ENCODE assay signal across 8 cellular contexts in the genomic region with DNA sequence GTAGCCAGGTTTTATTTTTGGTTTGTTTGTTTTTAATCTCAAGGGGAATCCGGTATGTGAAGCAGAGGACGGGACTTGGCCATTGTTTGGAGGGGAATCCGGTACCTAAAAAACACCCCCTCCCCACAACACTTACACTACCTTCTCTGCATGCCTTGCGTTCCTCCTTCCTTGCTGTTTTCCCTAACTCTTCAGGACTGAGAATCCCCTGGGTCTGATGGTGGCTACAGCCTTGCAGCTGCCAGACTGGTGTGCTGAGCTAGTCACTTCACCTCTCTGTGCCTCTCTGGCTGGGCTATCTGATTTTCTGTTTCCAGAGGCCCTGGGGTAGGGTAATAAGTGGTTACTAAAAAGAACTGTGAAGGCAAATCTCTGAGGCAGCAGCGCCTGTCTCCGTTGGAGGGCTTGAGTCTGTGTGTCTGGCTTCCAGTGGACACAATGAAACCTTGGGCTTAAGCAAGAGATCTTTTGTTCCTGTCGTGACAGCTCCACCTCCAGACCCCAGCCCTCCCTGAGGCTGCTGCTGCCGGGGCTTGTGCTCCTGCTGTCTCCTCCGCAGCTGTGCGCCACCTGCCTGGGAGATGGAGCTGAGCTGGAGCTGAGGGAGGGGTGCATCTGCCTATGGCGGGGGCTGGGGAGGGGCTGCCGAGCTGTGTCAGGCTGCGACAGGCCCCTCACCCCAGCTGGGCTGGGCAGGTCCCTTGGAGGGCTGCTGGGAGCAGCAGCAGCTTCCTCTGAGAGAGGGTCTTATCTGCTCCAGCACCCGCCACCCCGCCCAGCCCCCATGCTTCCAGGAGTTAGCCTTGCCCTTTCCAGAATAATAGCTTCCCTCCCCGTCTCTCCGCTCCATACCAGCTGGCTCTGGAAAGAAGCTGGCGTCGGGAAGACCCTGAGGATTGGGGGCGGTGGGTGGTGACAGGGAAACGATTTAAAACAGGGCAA.
DNase-seq lines count a peak whose midpoint lies in the region; ATAC-seq, FAIRE-seq and TF ChIP-seq lines count a peak whose summit lies in the region.

No MANE protein-coding gene starts in this region.

- TF ChIP-seq CTCF in keratinocyte (optimal IDR thresholded peaks at IDR 0.05 in 1 of 3, IDR thresholded peaks at IDR 0.05 in 1 of 3, conservative IDR thresholded peaks at IDR 0.05 in 1 of 3; ENCODE audit: extremely low read depth in 1 of 3, insufficient read depth in 2 of 3, low read length in 3 of 3), result peak in 1 of 3 experiments; percentile 18
- TF ChIP-seq CTCF in type B pancreatic cell (conservative IDR thresholded peaks at IDR 0.05), result no peak
- TF ChIP-seq CTCF in upper lobe of right lung (IDR thresholded peaks at IDR 0.05), result no peak

- no peaks in the 10 kb centered on the region for H3K36me3 ChIP-seq in CD8-positive, alpha-beta memory T cell (ENCODE audit: insufficient read depth, low read length)
- H3K36me3 ChIP-seq in keratinocyte (ENCODE audit: control insufficient read depth in 2 of 2, extremely low read depth in 1 of 2, insufficient read depth in 2 of 2, low read length in 2 of 2), result no peaks in the 10 kb centered on the region
- no peaks in the 10 kb centered on the region for H3K36me3 ChIP-seq in upper lobe of right lung

- H3K4me1 ChIP-seq in CD8-positive, alpha-beta memory T cell (ENCODE audit: insufficient read depth, low read length), result peaks cover 11% of the 10 kb centered on the region
- no peaks in the 10 kb centered on the region for H3K4me1 ChIP-seq in keratinocyte (ENCODE audit: control insufficient read depth, extremely low read depth, insufficient read depth, low read length)
- H3K4me1 ChIP-seq in upper lobe of right lung, result peaks cover 5% of the 10 kb centered on the region

- no peak for FAIRE-seq in keratinocyte (lab: Jason Lieb, UNC)

- H3K9me3 ChIP-seq in CD8-positive, alpha-beta memory T cell (ENCODE audit: low read length), result no peaks in the 10 kb centered on the region
- H3K9me3 ChIP-seq in keratinocyte (ENCODE audit: control insufficient read depth, low read depth, low read length) (no peaks in the 10 kb centered on the region), upper lobe of right lung (no peaks in the 10 kb centered on the region)

- no peak overlapping the region for H3K27ac ChIP-seq in CD8-positive, alpha-beta memory T cell (ENCODE audit: low read depth, low read length)
- peak overlapping the region; percentile 61 for H3K27ac ChIP-seq in angular gyrus (ENCODE audit: low read depth, low read length)
- no peak overlapping the region for H3K27ac ChIP-seq in keratinocyte (ENCODE audit: control insufficient read depth, insufficient read depth, low read length)
- no peak overlapping the region for H3K27ac ChIP-seq in upper lobe of right lung

- peak overlapping the region; percentile 68 for H3K4me2 ChIP-seq in keratinocyte (ENCODE audit: control insufficient read depth, extremely low read depth, insufficient read depth, low read depth, low read length)

- H3K27ac Mint-ChIP-seq in CD8-positive, alpha-beta memory T cell, result peak overlapping the region in 5 of 8 donors; percentile 64 to 83 (median 77)
- peak overlapping the region; percentile 15 for H3K27ac Mint-ChIP-seq in type B pancreatic cell

- H3K27me3 ChIP-seq in CD8-positive, alpha-beta memory T cell (ENCODE audit: insufficient read depth, low read length, poor library complexity, severe bottlenecking), result no peaks in the 10 kb centered on the region
- H3K27me3 ChIP-seq in keratinocyte (ENCODE audit: control insufficient read depth, extremely low read depth, insufficient read depth, low read length), result peaks cover 18% of the 10 kb centered on the region
- H3K27me3 ChIP-seq in upper lobe of right lung, result peaks cover 34% of the 10 kb centered on the region

- H3K27me3 Mint-ChIP-seq in CD8-positive, alpha-beta memory T cell, result peaks cover 5 to 8% of the 10 kb centered on the region in 2 donors
- peaks cover 57% of the 10 kb centered on the region for H3K27me3 Mint-ChIP-seq in type B pancreatic cell

- no peaks in the 10 kb centered on the region for H3K79me2 ChIP-seq in keratinocyte (ENCODE audit: control insufficient read depth, insufficient read depth, low read length)

- no peaks in the 10 kb centered on the region for H3K9me3 Mint-ChIP-seq in CD8-positive, alpha-beta memory T cell
- peaks cover 3% of the 10 kb centered on the region for H3K9me3 Mint-ChIP-seq in type B pancreatic cell

- peak overlapping the region; percentile 27 for H3K4me3 ChIP-seq in CD8-positive, alpha-beta memory T cell (ENCODE audit: low read length)
- no peak overlapping the region for H3K4me3 ChIP-seq in keratinocyte (ENCODE audit: control insufficient read depth in 2 of 3, extremely low read depth in 1 of 3, insufficient read depth in 2 of 3, low read depth in 1 of 3, low read length in 3 of 3)
- no peak overlapping the region for H3K4me3 ChIP-seq in upper lobe of right lung

- CTCF ChIA-PET in CD8-positive, alpha-beta memory T cell (lab: Charles Lee), result interaction anchor here (0.5 to 4.2 kb wide), 32 partner anchors 10 to 354 kb away, joined by 3 to 37 read pairs (median 6); partner anchors contain the start of gene CCDC167

- POLR2A ChIA-PET in CD8-positive, alpha-beta memory T cell (lab: Charles Lee), result interaction anchor here (1.0 to 1.5 kb wide), 2 partner anchors 30 to 49 kb away, joined by 4 to 7 read pairs; no protein-coding TSS in a partner anchor

- no peaks in the 10 kb centered on the region for H4K20me1 ChIP-seq in keratinocyte (ENCODE audit: control insufficient read depth, extremely low read depth, insufficient read depth, low read length)

- H2AFZ ChIP-seq in keratinocyte (ENCODE audit: control insufficient read depth, low read length), result no peak overlapping the region

- dilution Hi-C loops in keratinocyte (cut with MboI; ENCODE audit: extremely low pct_ligation_motif_present, low sequenced_read_pairs), result no loop called here

- no peaks in the 10 kb centered on the region for H3K9me1 ChIP-seq in keratinocyte (ENCODE audit: control insufficient read depth, extremely low read depth, insufficient read depth, low read length)

- H3K4me1 Mint-ChIP-seq in CD8-positive, alpha-beta memory T cell, result peaks cover 5 to 13% (median 6%) of the 10 kb centered on the region in 3 donors
- peaks cover 48% of the 10 kb centered on the region for H3K4me1 Mint-ChIP-seq in type B pancreatic cell (ENCODE audit: unreplicated experiment)

- no peak overlapping the region for H3K9ac ChIP-seq in keratinocyte (ENCODE audit: control insufficient read depth, extremely low read depth, insufficient read depth, low read length)

- H3K4me3 Mint-ChIP-seq in CD8-positive, alpha-beta memory T cell, result peak overlapping the region in 6 of 7 donors; percentile 33 to 86 (median 64)
- H3K4me3 Mint-ChIP-seq in type B pancreatic cell, result peak overlapping the region; percentile 85

- no peak for DNase-seq in CD8-positive, alpha-beta memory T cell
- peak; percentile 51 for DNase-seq in NCI-H128 (lab: John Stamatoyannopoulos, UW; ENCODE audit: unreplicated experiment)
- no peak for DNase-seq in keratinocyte (ENCODE audit: low read depth, low spot score)
- peak; percentile 77 for DNase-seq in type B pancreatic cell (ENCODE audit: extremely low spot score, unreplicated experiment)
- no peak for DNase-seq in upper lobe of right lung
- DNase-seq in activated CD4-positive, alpha-beta T cell treated with anti-CD3 and anti-CD28 coated beads for 4 hours, result no peak

- intact Hi-C loops in upper lobe of right lung (cut with DNase I), result no loop called here

- H3K36me3 Mint-ChIP-seq in CD8-positive, alpha-beta memory T cell, result no peaks in the 10 kb centered on the region
- no peaks in the 10 kb centered on the region for H3K36me3 Mint-ChIP-seq in type B pancreatic cell

- no peak for ATAC-seq in upper lobe of right lung
- no peak for ATAC-seq in GM18858 (IDR thresholded peaks at IDR 0.05; ENCODE audit: unreplicated experiment)

Comparison
In these comparisons a context has a peak if more than half of its experiments do, and no peak if none do; other contexts are left out.
1. DNase-seq: peak in NCI-H128 (single experiment) and type B pancreatic cell (single experiment); none in CD8-positive, alpha-beta memory T cell (0 of 5), keratinocyte (single experiment), upper lobe of right lung (single experiment) and activated CD4-positive, alpha-beta T cell treated with anti-CD3 and anti-CD28 coated beads for 4 hours (0 of 2).